1 cellular context compared by ENCODE assay signal in genomic region chr22:50525991-50526848, GRCh38.
A peak's percentile ranks its signal among the peaks of the same experiment; 100 is the strongest.
TF ChIP-seq lines count a peak whose summit lies in the region.

No MANE protein-coding gene starts in this region.

TF ChIP-seq in HepG2, 621 proteins besides CTCF, POLR2A, EP300 and RAD21 (continued from another document and continues in another):
- TF ChIP-seq, protein P1, sequence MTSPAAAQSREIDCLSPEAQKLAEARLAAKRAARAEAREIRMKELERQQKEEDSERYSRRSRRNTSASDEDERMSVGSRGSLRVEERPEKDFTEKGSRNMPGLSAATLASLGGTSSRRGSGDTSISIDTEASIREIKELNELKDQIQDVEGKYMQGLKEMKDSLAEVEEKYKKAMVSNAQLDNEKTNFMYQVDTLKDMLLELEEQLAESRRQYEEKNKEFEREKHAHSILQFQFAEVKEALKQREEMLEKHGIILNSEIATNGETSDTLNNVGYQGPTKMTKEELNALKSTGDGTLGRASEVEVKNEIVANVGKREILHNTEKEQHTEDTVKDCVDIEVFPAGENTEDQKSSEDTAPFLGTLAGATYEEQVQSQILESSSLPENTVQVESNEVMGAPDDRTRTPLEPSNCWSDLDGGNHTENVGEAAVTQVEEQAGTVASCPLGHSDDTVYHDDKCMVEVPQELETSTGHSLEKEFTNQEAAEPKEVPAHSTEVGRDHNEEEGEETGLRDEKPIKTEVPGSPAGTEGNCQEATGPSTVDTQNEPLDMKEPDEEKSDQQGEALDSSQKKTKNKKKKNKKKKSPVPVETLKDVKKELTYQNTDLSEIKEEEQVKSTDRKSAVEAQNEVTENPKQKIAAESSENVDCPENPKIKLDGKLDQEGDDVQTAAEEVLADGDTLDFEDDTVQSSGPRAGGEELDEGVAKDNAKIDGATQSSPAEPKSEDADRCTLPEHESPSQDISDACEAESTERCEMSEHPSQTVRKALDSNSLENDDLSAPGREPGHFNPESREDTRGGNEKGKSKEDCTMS (CRISPR knock-in tag; conservative IDR thresholded peaks at IDR 0.05): no peak
- TF ChIP-seq, protein P2, sequence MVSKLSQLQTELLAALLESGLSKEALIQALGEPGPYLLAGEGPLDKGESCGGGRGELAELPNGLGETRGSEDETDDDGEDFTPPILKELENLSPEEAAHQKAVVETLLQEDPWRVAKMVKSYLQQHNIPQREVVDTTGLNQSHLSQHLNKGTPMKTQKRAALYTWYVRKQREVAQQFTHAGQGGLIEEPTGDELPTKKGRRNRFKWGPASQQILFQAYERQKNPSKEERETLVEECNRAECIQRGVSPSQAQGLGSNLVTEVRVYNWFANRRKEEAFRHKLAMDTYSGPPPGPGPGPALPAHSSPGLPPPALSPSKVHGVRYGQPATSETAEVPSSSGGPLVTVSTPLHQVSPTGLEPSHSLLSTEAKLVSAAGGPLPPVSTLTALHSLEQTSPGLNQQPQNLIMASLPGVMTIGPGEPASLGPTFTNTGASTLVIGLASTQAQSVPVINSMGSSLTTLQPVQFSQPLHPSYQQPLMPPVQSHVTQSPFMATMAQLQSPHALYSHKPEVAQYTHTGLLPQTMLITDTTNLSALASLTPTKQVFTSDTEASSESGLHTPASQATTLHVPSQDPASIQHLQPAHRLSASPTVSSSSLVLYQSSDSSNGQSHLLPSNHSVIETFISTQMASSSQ (IDR thresholded peaks at IDR 0.05; ENCODE audit: low read depth): no peak
- TF ChIP-seq, protein P2 (CRISPR knock-in tag; IDR thresholded peaks at IDR 0.05; ENCODE audit: borderline replicate concordance): no peak; the same call in 1 of the 2 replicates
- TF ChIP-seq TRIM22 (IDR thresholded peaks at IDR 0.05) (no peak), HIC2 (CRISPR knock-in tag; IDR thresholded peaks at IDR 0.05; ENCODE audit: low read depth) (no peak; the same call in 1 of the 2 replicates), MZF1 (CRISPR knock-in tag; IDR thresholded peaks at IDR 0.05; ENCODE audit: borderline replicate concordance) (no peak), NFE2L2 (IDR thresholded peaks at IDR 0.05; ENCODE audit: low read length) (no peak), ZNF556 (CRISPR knock-in tag; IDR thresholded peaks at IDR 0.05; ENCODE audit: borderline replicate concordance) (no peak), NFYC (CRISPR knock-in tag; IDR thresholded peaks at IDR 0.05) (no peak), SALL1 (CRISPR knock-in tag; IDR thresholded peaks at IDR 0.05) (no peak; the same call in 1 of the 2 replicates), ZNF160 (CRISPR knock-in tag; IDR thresholded peaks at IDR 0.05) (no peak; the same call in 1 of the 2 replicates), ZC3H4 (CRISPR knock-in tag; IDR thresholded peaks at IDR 0.05; ENCODE audit: borderline replicate concordance) (no peak), ZNF792 (CRISPR knock-in tag; IDR thresholded peaks at IDR 0.05) (no peak), NAIF1 (CRISPR knock-in tag; IDR thresholded peaks at IDR 0.05; ENCODE audit: borderline replicate concordance) (no peak), FOSL1 (CRISPR knock-in tag; IDR thresholded peaks at IDR 0.05; ENCODE audit: borderline replicate concordance) (no peak), DBP (CRISPR knock-in tag; IDR thresholded peaks at IDR 0.05; ENCODE audit: not compliant biosample characterization) (no peak), GATA4 (IDR thresholded peaks at IDR 0.05; ENCODE audit: borderline replicate concordance, low read depth) (no peak; the same call in 1 of the 2 replicates), CREB3 (CRISPR knock-in tag; IDR thresholded peaks at IDR 0.05) (0 out of 2 replicates have a peak, but pooled peaks have one; percentile 56), RARA (CRISPR knock-in tag; IDR thresholded peaks at IDR 0.05) (no peak), AKAP8 (CRISPR knock-in tag; IDR thresholded peaks at IDR 0.05) (no peak; the same call in 1 of the 2 replicates), PHF20 (CRISPR knock-in tag; IDR thresholded peaks at IDR 0.05) (no peak; the same call in 1 of the 2 replicates), GATAD1 (CRISPR knock-in tag; IDR thresholded peaks at IDR 0.05) (no peak), SMAD3 (CRISPR knock-in tag; IDR thresholded peaks at IDR 0.05) (no peak), PCBP2 (optimal IDR thresholded peaks at IDR 0.05; ENCODE audit: low read depth, low read length, poor library complexity, severe bottlenecking) (no peak), ISX (CRISPR knock-in tag; conservative IDR thresholded peaks at IDR 0.05) (no peak), ZNF768 (CRISPR knock-in tag; IDR thresholded peaks at IDR 0.05) (0 out of 2 replicates have a peak, but pooled peaks have one; percentile 4), AHR (CRISPR knock-in tag; IDR thresholded peaks at IDR 0.05) (no peak; the same call in 1 of the 2 replicates), ZMYM2 (CRISPR knock-in tag; IDR thresholded peaks at IDR 0.05) (no peak)
- TF ChIP-seq, protein P3, sequence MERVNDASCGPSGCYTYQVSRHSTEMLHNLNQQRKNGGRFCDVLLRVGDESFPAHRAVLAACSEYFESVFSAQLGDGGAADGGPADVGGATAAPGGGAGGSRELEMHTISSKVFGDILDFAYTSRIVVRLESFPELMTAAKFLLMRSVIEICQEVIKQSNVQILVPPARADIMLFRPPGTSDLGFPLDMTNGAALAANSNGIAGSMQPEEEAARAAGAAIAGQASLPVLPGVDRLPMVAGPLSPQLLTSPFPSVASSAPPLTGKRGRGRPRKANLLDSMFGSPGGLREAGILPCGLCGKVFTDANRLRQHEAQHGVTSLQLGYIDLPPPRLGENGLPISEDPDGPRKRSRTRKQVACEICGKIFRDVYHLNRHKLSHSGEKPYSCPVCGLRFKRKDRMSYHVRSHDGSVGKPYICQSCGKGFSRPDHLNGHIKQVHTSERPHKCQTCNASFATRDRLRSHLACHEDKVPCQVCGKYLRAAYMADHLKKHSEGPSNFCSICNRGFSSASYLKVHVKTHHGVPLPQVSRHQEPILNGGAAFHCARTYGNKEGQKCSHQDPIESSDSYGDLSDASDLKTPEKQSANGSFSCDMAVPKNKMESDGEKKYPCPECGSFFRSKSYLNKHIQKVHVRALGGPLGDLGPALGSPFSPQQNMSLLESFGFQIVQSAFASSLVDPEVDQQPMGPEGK (CRISPR knock-in tag; IDR thresholded peaks at IDR 0.05): peak; percentile 8; the same call in 1 of the 2 replicates
- TF ChIP-seq, protein P4, sequence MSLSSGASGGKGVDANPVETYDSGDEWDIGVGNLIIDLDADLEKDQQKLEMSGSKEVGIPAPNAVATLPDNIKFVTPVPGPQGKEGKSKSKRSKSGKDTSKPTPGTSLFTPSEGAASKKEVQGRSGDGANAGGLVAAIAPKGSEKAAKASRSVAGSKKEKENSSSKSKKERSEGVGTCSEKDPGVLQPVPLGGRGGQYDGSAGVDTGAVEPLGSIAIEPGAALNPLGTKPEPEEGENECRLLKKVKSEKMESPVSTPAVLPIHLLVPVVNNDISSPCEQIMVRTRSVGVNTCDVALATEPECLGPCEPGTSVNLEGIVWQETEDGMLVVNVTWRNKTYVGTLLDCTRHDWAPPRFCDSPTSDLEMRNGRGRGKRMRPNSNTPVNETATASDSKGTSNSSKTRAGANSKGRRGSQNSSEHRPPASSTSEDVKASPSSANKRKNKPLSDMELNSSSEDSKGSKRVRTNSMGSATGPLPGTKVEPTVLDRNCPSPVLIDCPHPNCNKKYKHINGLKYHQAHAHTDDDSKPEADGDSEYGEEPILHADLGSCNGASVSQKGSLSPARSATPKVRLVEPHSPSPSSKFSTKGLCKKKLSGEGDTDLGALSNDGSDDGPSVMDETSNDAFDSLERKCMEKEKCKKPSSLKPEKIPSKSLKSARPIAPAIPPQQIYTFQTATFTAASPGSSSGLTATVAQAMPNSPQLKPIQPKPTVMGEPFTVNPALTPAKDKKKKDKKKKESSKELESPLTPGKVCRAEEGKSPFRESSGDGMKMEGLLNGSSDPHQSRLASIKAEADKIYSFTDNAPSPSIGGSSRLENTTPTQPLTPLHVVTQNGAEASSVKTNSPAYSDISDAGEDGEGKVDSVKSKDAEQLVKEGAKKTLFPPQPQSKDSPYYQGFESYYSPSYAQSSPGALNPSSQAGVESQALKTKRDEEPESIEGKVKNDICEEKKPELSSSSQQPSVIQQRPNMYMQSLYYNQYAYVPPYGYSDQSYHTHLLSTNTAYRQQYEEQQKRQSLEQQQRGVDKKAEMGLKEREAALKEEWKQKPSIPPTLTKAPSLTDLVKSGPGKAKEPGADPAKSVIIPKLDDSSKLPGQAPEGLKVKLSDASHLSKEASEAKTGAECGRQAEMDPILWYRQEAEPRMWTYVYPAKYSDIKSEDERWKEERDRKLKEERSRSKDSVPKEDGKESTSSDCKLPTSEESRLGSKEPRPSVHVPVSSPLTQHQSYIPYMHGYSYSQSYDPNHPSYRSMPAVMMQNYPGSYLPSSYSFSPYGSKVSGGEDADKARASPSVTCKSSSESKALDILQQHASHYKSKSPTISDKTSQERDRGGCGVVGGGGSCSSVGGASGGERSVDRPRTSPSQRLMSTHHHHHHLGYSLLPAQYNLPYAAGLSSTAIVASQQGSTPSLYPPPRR (CRISPR knock-in tag; IDR thresholded peaks at IDR 0.05; ENCODE audit: borderline replicate concordance): no peak
- TF ChIP-seq, protein P5, sequence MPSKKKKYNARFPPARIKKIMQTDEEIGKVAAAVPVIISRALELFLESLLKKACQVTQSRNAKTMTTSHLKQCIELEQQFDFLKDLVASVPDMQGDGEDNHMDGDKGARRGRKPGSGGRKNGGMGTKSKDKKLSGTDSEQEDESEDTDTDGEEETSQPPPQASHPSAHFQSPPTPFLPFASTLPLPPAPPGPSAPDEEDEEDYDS (CRISPR knock-in tag; IDR thresholded peaks at IDR 0.05): no peak
- TF ChIP-seq, protein P6, sequence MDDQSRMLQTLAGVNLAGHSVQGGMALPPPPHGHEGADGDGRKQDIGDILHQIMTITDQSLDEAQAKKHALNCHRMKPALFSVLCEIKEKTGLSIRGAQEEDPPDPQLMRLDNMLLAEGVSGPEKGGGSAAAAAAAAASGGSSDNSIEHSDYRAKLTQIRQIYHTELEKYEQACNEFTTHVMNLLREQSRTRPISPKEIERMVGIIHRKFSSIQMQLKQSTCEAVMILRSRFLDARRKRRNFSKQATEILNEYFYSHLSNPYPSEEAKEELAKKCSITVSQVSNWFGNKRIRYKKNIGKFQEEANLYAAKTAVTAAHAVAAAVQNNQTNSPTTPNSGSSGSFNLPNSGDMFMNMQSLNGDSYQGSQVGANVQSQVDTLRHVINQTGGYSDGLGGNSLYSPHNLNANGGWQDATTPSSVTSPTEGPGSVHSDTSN (CRISPR knock-in tag; IDR thresholded peaks at IDR 0.05; ENCODE audit: borderline replicate concordance): no peak
